ENCODE assay signal across 38 cellular contexts in genomic region chr16:20313741-20314140, GRCh38. TPM values are rescaled to one million over a fixed set of nuclear protein-coding genes. Genes with fewer than 3 reads are reported as not detected.
"Had no signal": no experiment of that assay in that cellular context is flagged by ENCODE, and none has a peak within 500 bp of the region (broad histone marks: within the 10 kb centered on the region; RNA-seq: fewer than 3 reads in every experiment).

No MANE protein-coding gene starts in this region.

- H3K9me3 ChIP-seq: MG63 had no signal

- DNase-seq: Karpas-422, Kasumi-1, MG63, MM.1S, MV-4-11, NCI-H1048, NCI-H1092, NCI-H1092 treated with DMSO at 0.1 percent for 48 hours, NCI-H1105, NCI-H1105 treated with DMSO at 0.1 percent for 48 hours, NCI-H1417, NCI-H1417 treated with DMSO at 0.1 percent for 48 hours, NCI-H1436, NCI-H1436 treated with DMSO at 0.1 percent for 48 hours, NCI-H146, NCI-H1694, NCI-H1694 treated with DMSO at 0.1 percent for 48 hours, NCI-H187, NCI-H187 treated with DMSO at 0.1 percent for 48 hours, NCI-H1930, NCI-H2029, NCI-H2029 treated with DMSO at 0.1 percent for 48 hours, NCI-H2081, NCI-H2081 treated with DMSO at 0.1 percent for 48 hours, NCI-H2107, NCI-H2171, NCI-H2171 treated with DMSO at 0.1 percent for 48 hours, NCI-H2227 treated with DMSO at 0.1 percent for 48 hours, NCI-H226, NCI-H345, NCI-H446, NCI-H446 treated with DMSO at 0.1 percent for 48 hours, NCI-H510A, NCI-H510A treated with DMSO at 0.1 percent for 48 hours had no signal

- H3K4me3 ChIP-seq: MG63 had no signal

- H3K36me3 ChIP-seq: MG63 had no signal

RNA-seq across cellular contexts. Expression of gene GP2, which starts 13.6 kb away (rescaled TPM):
- total RNA-seq: LHCN-M2, M059J, MCF 10A, NCI-H460 had no signal

RNA-seq across cellular contexts. Expression of gene UMOD, which starts 38.8 kb away (rescaled TPM):
- total RNA-seq: LHCN-M2, M059J, MCF 10A, NCI-H460 had no signal
